Comparison of ENCODE assay signal across 21 cellular contexts in genomic region chr3:193896419-193896818, GRCh38.
DNase-seq lines count a peak whose midpoint lies in the region; ATAC-seq and TF ChIP-seq lines count a peak whose summit lies in the region.
"Had no signal": no experiment of that assay in that cellular context is flagged by ENCODE, and none has a peak within 500 bp of the region (broad histone marks: within the 10 kb centered on the region; RNA-seq: fewer than 3 reads in every experiment).

No MANE protein-coding gene starts in this region.

- H3K4me3 Mint-ChIP-seq in glutamatergic neuron (ENCODE audit: unreplicated experiment): no peak overlapping the region
- H3K4me3 Mint-ChIP-seq: CD4-positive, CD25-positive, alpha-beta regulatory T cell had no signal

- peaks cover 19% of the 10 kb centered on the region for H3K4me1 Mint-ChIP-seq in glutamatergic neuron (ENCODE audit: low read depth, unreplicated experiment)

- H3K9me3 Mint-ChIP-seq in glutamatergic neuron (ENCODE audit: unreplicated experiment): peaks cover 3% of the 10 kb centered on the region

- CTCF ChIA-PET in A673 (lab: Charles Lee): interaction anchor here (1.1 kb wide), 1 partner anchor 116 kb away, joined by 11 read pairs; no protein-coding TSS in a partner anchor

- no peak overlapping the region for H3K27ac Mint-ChIP-seq in glutamatergic neuron (ENCODE audit: unreplicated experiment)
- H3K27ac Mint-ChIP-seq: CD4-positive, CD25-positive, alpha-beta regulatory T cell had no signal

- TF ChIP-seq CTCF in A673 (conservative IDR thresholded peaks at IDR 0.05; ENCODE audit: low read depth, low read length) (no peak), OCI-LY3 (IDR thresholded peaks at IDR 0.05; ENCODE audit: low read depth, low read length) (peak; percentile 16; the same call in 1 of the 2 replicates), glutamatergic neuron (IDR thresholded peaks at IDR 0.05; ENCODE audit: partially characterized antibody, unreplicated experiment) (no peak)

- H3K27ac ChIP-seq in A673 (ENCODE audit: low read depth, low read length, poor library complexity, severe bottlenecking) (peak overlapping the region; percentile 100), OCI-LY3 (ENCODE audit: low read length) (no peak overlapping the region), muscle layer of duodenum (ENCODE audit: low read length) (peak overlapping the region; percentile 40)

- peak overlapping the region; percentile 26 for H3K4me2 ChIP-seq in OCI-LY3 (ENCODE audit: low read length)

- H3K36me3 Mint-ChIP-seq in glutamatergic neuron (ENCODE audit: unreplicated experiment): no peaks in the 10 kb centered on the region
- H3K36me3 Mint-ChIP-seq: CD4-positive, CD25-positive, alpha-beta regulatory T cell had no signal

- H3K9me3 ChIP-seq in A673 (ENCODE audit: low read depth, low read length, poor library complexity, severe bottlenecking) (peaks cover 6% of the 10 kb centered on the region), OCI-LY3 (ENCODE audit: insufficient read depth, low read length) (no peaks in the 10 kb centered on the region), muscle layer of duodenum (ENCODE audit: control insufficient read depth in 1 of 2, low read length in 2 of 2) (no peaks in the 10 kb centered on the region)
- H3K9me3 ChIP-seq: BE2C, HAP-1 had no signal

- ATAC-seq in esophagus mucosa (peak; percentile 13), HG03135 (IDR thresholded peaks at IDR 0.05; ENCODE audit: unreplicated experiment) (no peak), GM21786 (IDR thresholded peaks at IDR 0.05; ENCODE audit: unreplicated experiment) (no peak)

- H3K27me3 ChIP-seq in A673 (replicated peaks; ENCODE audit: insufficient read depth, low read depth, low read length, poor library complexity) (no peaks in the 10 kb centered on the region), OCI-LY3 (ENCODE audit: low read depth, low read length) (peaks cover 6% of the 10 kb centered on the region; the same call in 1 of the 2 replicates), muscle layer of duodenum (ENCODE audit: low read depth, low read length) (no peaks in the 10 kb centered on the region)
- H3K27me3 ChIP-seq: BE2C had no signal

- H4K20me1 ChIP-seq in OCI-LY3 (ENCODE audit: insufficient read depth, low read length): no peaks in the 10 kb centered on the region

- H3K9ac ChIP-seq in OCI-LY3 (ENCODE audit: low read length): no peak overlapping the region

- intact Hi-C loops in A673 (cut with micrococcal nuclease; ENCODE audit: unreplicated experiment): loop anchor here (2.0 to 5.0 kb wide), 2 partner anchors 108 to 1291 kb away; no protein-coding TSS in a partner anchor

- no peaks in the 10 kb centered on the region for H3K27me3 Mint-ChIP-seq in glutamatergic neuron (ENCODE audit: unreplicated experiment)

- BruUV-seq in A673 (replicated peaks; lab: Mats Ljungman, UMichigan): no TSS peak

- no peaks in the 10 kb centered on the region for H3K79me2 ChIP-seq in OCI-LY3 (ENCODE audit: low read length)

- DNase-seq in A673 (ENCODE audit: low spot score) (no peak), glutamatergic neuron (no peak)
- DNase-seq: BE2C; CD4-positive, CD25-positive, alpha-beta regulatory T cell; DMS79; KBM-7; NCI-H1092 treated with DMSO at 0.1 percent for 48 hours; NCI-H1436 treated with DMSO at 0.1 percent for 48 hours; NCI-H2029; NCI-H2171; NCI-H345; NCI-H524 treated with DMSO at 0.1 percent for 48 hours; OCI-M1; Right ventricle myocardium superior; SW 1271 had no signal

- no peak overlapping the region for H3K4me3 ChIP-seq in A673 (ENCODE audit: low read depth, low read length, poor library complexity, severe bottlenecking)
- H3K4me3 ChIP-seq in OCI-LY3 (ENCODE audit: low read length): no peak overlapping the region
- no peak overlapping the region for H3K4me3 ChIP-seq in muscle layer of duodenum (ENCODE audit: low read depth in 1 of 2, low read length in 2 of 2)
- H3K4me3 ChIP-seq: HAP-1 had no signal

- H2AFZ ChIP-seq in OCI-LY3 (ENCODE audit: low read depth, low read length): peak overlapping the region; percentile 70; the same call in 1 of the 2 replicates

- H3K36me3 ChIP-seq in A673 (ENCODE audit: insufficient read depth, low read length, poor library complexity, severe bottlenecking) (no peaks in the 10 kb centered on the region), OCI-LY3 (replicated peaks; ENCODE audit: low read depth, low read length) (no peaks in the 10 kb centered on the region), muscle layer of duodenum (ENCODE audit: control insufficient read depth in 1 of 2, insufficient read depth in 2 of 2, low read length in 2 of 2) (no peaks in the 10 kb centered on the region)
- H3K36me3 ChIP-seq: BE2C, HAP-1 had no signal

- H3K4me1 ChIP-seq in A673 (ENCODE audit: insufficient read depth, low read length, poor library complexity, severe bottlenecking) (peaks cover 69% of the 10 kb centered on the region), OCI-LY3 (ENCODE audit: low read length) (peaks cover 25% of the 10 kb centered on the region), muscle layer of duodenum (ENCODE audit: control insufficient read depth in 1 of 2, insufficient read depth in 2 of 2, low read length in 2 of 2) (no peaks in the 10 kb centered on the region)
- H3K4me1 ChIP-seq: HAP-1 had no signal

- POLR2A ChIA-PET in A673 (lab: Charles Lee; ENCODE audit: low non-redundant PET): no interaction called here
